ENCODE assay signal across 18 cellular contexts in the genomic region with DNA sequence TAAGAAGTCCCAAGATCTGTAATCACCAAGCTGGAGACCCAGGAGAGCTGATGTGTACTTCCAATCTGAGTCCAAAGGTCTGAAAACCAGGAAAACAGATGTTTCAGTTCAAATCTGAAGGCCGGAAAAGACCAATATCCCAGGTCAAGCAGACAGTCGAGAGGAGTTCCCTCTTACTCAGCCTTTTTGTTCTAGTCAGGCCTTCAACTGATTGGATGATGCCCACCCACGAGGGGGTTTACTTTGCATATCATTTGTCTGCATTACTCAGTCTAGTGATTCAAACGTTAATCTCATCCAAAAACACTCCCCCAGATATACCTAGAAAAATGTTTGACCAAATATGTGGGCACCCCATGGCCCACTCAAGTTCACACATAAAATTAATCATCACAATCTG. TPM values are rescaled to one million over a fixed set of nuclear protein-coding genes. Genes with fewer than 3 reads are reported as not detected.
DNase-seq lines count a peak whose midpoint lies in the region; ATAC-seq, FAIRE-seq and TF ChIP-seq lines count a peak whose summit lies in the region.
"Had no signal": no experiment of that assay in that cellular context is flagged by ENCODE, and none has a peak within 500 bp of the region (broad histone marks: within the 10 kb centered on the region; RNA-seq: fewer than 3 reads in every experiment).

No MANE protein-coding gene starts in this region.

- H3K4me3 Mint-ChIP-seq in activated T-cell treated with anti-CD3 and anti-CD28 coated beads, Interleukin-2, amount 50 U/mL, for 4 hours: peak overlapping the region; percentile 56
- H3K4me3 Mint-ChIP-seq in astrocyte (ENCODE audit: unreplicated experiment): no peak overlapping the region
- H3K4me3 Mint-ChIP-seq: CD4-positive, CD25-positive, alpha-beta regulatory T cell had no signal

- no peak overlapping the region for H3K27ac Mint-ChIP-seq in astrocyte (ENCODE audit: unreplicated experiment)

- no peak overlapping the region for H3K27ac ChIP-seq in astrocyte (ENCODE audit: low read depth, low read length)

- TF ChIP-seq CTCF in astrocyte (IDR thresholded peaks at IDR 0.05; ENCODE audit: insufficient read depth, low read depth, low read length): no peak

- H3K4me1 ChIP-seq in astrocyte (ENCODE audit: insufficient read depth, low read length): peaks cover 29% of the 10 kb centered on the region

- FAIRE-seq in astrocyte (lab: Jason Lieb, UNC): peak; percentile 20
- FAIRE-seq: GM12878, GM18507 had no signal

- no peaks in the 10 kb centered on the region for H3K27me3 ChIP-seq in astrocyte (ENCODE audit: insufficient read depth, low read length)

- H3K9ac ChIP-seq in astrocyte (ENCODE audit: low read length): no peak overlapping the region

- no peaks in the 10 kb centered on the region for H3K36me3 ChIP-seq in astrocyte (ENCODE audit: insufficient read depth, low read length)
- H3K36me3 ChIP-seq: HAP-1 had no signal

- H3K9me3 Mint-ChIP-seq in activated T-cell treated with anti-CD3 and anti-CD28 coated beads, Interleukin-2, amount 50 U/mL, for 4 hours: no peaks in the 10 kb centered on the region
- no peaks in the 10 kb centered on the region for H3K9me3 Mint-ChIP-seq in astrocyte (ENCODE audit: unreplicated experiment)
- H3K9me3 Mint-ChIP-seq: CD4-positive, CD25-positive, alpha-beta regulatory T cell had no signal

- H3K4me1 Mint-ChIP-seq in activated T-cell treated with anti-CD3 and anti-CD28 coated beads, Interleukin-2, amount 50 U/mL, for 4 hours (ENCODE audit: low read depth): peaks cover 34% of the 10 kb centered on the region
- peaks cover 28% of the 10 kb centered on the region for H3K4me1 Mint-ChIP-seq in astrocyte (ENCODE audit: low read depth, unreplicated experiment)

- H3K4me3 ChIP-seq in astrocyte (ENCODE audit: insufficient read depth, low read depth, low read length): no peak overlapping the region
- H3K4me3 ChIP-seq: GM12878, HAP-1 had no signal

- H4K20me1 ChIP-seq in astrocyte (ENCODE audit: insufficient read depth, low read length): no peaks in the 10 kb centered on the region

- no peak overlapping the region for H2AFZ ChIP-seq in astrocyte (ENCODE audit: low read depth, low read length)

- no peak for DNase-seq in activated T-cell treated with anti-CD3 and anti-CD28 coated beads, Interleukin-2, amount 50 U/mL, for 4 hours
- no peak for DNase-seq in activated T-cell treated with anti-CD3 and anti-CD28 coated beads for 4 hours
- peak; percentile 44 for DNase-seq in stimulated activated naive CD4-positive, alpha-beta T cell treated with Interleukin-2 at 50 U/mL for 16 hours (lab: John Stamatoyannopoulos, UW)
- no peak for DNase-seq in stimulated activated naive CD4-positive, alpha-beta T cell (lab: John Stamatoyannopoulos, UW)
- no peak for DNase-seq in astrocyte (ENCODE audit: low read depth)
- no peak for DNase-seq in NCI-H1417 treated with DMSO at 0.1 percent for 48 hours (lab: John Stamatoyannopoulos, UW)
- DNase-seq: ACHN; Calu3; CD4-positive, CD25-positive, alpha-beta regulatory T cell; DMS79; Kasumi-1; NCI-H1417; NCI-H2029 treated with DMSO at 0.1 percent for 48 hours; NCI-H510A treated with DMSO at 0.1 percent for 48 hours had no signal

- peak; percentile 49 to 71 for ATAC-seq in activated T-cell treated with anti-CD3 and anti-CD28 coated beads, Interleukin-2, amount 50 U/mL, for 4 hours
- ATAC-seq in GM21619 (IDR thresholded peaks at IDR 0.05; ENCODE audit: unreplicated experiment): no peak
- ATAC-seq: GM12878 had no signal

- H3K27me3 Mint-ChIP-seq in activated T-cell treated with anti-CD3 and anti-CD28 coated beads, Interleukin-2, amount 50 U/mL, for 4 hours (ENCODE audit: low read depth): no peaks in the 10 kb centered on the region
- H3K27me3 Mint-ChIP-seq in astrocyte (ENCODE audit: low read depth, unreplicated experiment): no peaks in the 10 kb centered on the region
- H3K27me3 Mint-ChIP-seq: CD4-positive, CD25-positive, alpha-beta regulatory T cell had no signal

- H3K9me3 ChIP-seq in astrocyte (ENCODE audit: insufficient read depth, low read depth, low read length): no peaks in the 10 kb centered on the region
- H3K9me3 ChIP-seq: HAP-1 had no signal

- no peaks in the 10 kb centered on the region for H3K79me2 ChIP-seq in astrocyte (ENCODE audit: insufficient read depth, low read length)

- no peak overlapping the region for H3K4me2 ChIP-seq in astrocyte (ENCODE audit: low read length)

- H3K36me3 Mint-ChIP-seq in activated T-cell treated with anti-CD3 and anti-CD28 coated beads, Interleukin-2, amount 50 U/mL, for 4 hours (ENCODE audit: insufficient read depth): no peaks in the 10 kb centered on the region
- H3K36me3 Mint-ChIP-seq in astrocyte (ENCODE audit: low read depth, unreplicated experiment): no peaks in the 10 kb centered on the region
- H3K36me3 Mint-ChIP-seq: CD4-positive, CD25-positive, alpha-beta regulatory T cell had no signal

RNA-seq across cellular contexts. Expression of gene ARID5B, which starts 7.3 kb away (rescaled TPM):
- 10 to 100 TPM; 50.8 to 83.7 (median 69.8) TPM for total RNA-seq in activated T-cell treated with anti-CD3 and anti-CD28 coated beads, Interleukin-2, amount 50 U/mL, for 4 hours
- total RNA-seq in astrocyte: 64.6 and 66.0 TPM in 2 replicates
